Comparison of ENCODE assay signal across 28 cellular contexts in genomic region chr22:42154293-42154692, GRCh38. TPM values are rescaled to one million over a fixed set of nuclear protein-coding genes. Genes with fewer than 3 reads are reported as not detected.
"Had no signal": no experiment of that assay in that cellular context is flagged by ENCODE, and none has a peak within 500 bp of the region (broad histone marks: within the 10 kb centered on the region; RNA-seq: fewer than 3 reads in every experiment).

No MANE protein-coding gene starts in this region.

- H3K27me3 ChIP-seq: heart left ventricle, right atrium auricular region, suprapubic skin, tibial artery had no signal

- H3K9me3 ChIP-seq: heart left ventricle, right atrium auricular region, SK-N-SH, suprapubic skin, tibial artery had no signal

- H3K4me3 Mint-ChIP-seq: activated B cell treated with CpG ODN at 0.5 μM for 24 hours; activated CD4-positive, alpha-beta memory T cell treated with anti-CD3 and anti-CD28 coated beads for 36 hours; activated naive CD4-positive, alpha-beta T cell treated with anti-CD3 and anti-CD28 coated beads for 36 hours; activated T-cell treated with anti-CD3 and anti-CD28 coated beads, Interleukin-2, amount 50 U/mL, for 72 hours; dendritic cell treated with granulocyte-macrophage colony-stimulating factor and Interleukin-4, amounts not matched to agents 40 ng/mL and 50 ng/mL, for 4 days; endodermal cell; immature natural killer cell; stimulated activated naive B cell treated with anti-CD40 and anti-IgM and Interleukin-4, amounts not matched to agents 10 μg/mL and 1 μg/mL and 100 μg/mL, for 72 hours; T-helper 2 cell treated with Interferon-gamma antibody and Interleukin-4, amounts not matched to agents 5 μg/mL and 100 μg/mL, for 36 hours had no signal

- DNase-seq: activated B cell treated with CpG ODN at 0.5 μM for 24 hours; activated CD4-positive, alpha-beta memory T cell treated with anti-CD3 and anti-CD28 coated beads for 36 hours; activated effector memory CD4-positive, alpha-beta T cell treated with Interleukin-2 at 50 U/mL for 16 hours; activated naive CD4-positive, alpha-beta T cell treated with anti-CD3 and anti-CD28 coated beads for 36 hours; activated T-cell treated with anti-CD3 and anti-CD28 coated beads, Interleukin-2, amount 50 U/mL, for 72 hours; amygdala; caudate nucleus; endodermal cell; foreskin fibroblast; heart left ventricle; hypothalamus; immature natural killer cell; midbrain; naive thymus-derived CD4-positive, alpha-beta T cell; nucleus accumbens; SK-N-SH; stimulated activated CD4-positive, alpha-beta T cell treated with anti-CD3 and anti-CD28 coated beads, Interleukin-1b, Interleukin-23, amount 100 ng/mL, for 48 hours; stimulated activated CD4-positive, alpha-beta T cell treated with anti-CD3 and anti-CD28 coated beads, Interleukin-4, amount 100 ng/mL, for 4 hours; stimulated activated CD8-positive, alpha-beta memory T cell treated with anti-CD3 and anti-CD28 coated beads, Interleukin-4, amount 100 ng/mL, for 48 hours; stimulated activated naive B cell treated with anti-CD40 and anti-IgM and Interleukin-4, amounts not matched to agents 10 μg/mL and 1 μg/mL and 100 μg/mL, for 72 hours; tibial artery had no signal

- H3K27me3 Mint-ChIP-seq: activated B cell treated with CpG ODN at 0.5 μM for 24 hours; activated CD4-positive, alpha-beta memory T cell treated with anti-CD3 and anti-CD28 coated beads for 36 hours; dendritic cell treated with granulocyte-macrophage colony-stimulating factor and Interleukin-4, amounts not matched to agents 40 ng/mL and 50 ng/mL, for 4 days; naive thymus-derived CD4-positive, alpha-beta T cell; stimulated activated naive B cell treated with anti-CD40 and anti-IgM and Interleukin-4, amounts not matched to agents 10 μg/mL and 1 μg/mL and 100 μg/mL, for 72 hours had no signal

- H3K27ac Mint-ChIP-seq: activated B cell treated with CpG ODN at 0.5 μM for 24 hours; activated CD4-positive, alpha-beta memory T cell treated with anti-CD3 and anti-CD28 coated beads for 36 hours; activated naive CD4-positive, alpha-beta T cell treated with anti-CD3 and anti-CD28 coated beads for 36 hours; activated T-cell treated with anti-CD3 and anti-CD28 coated beads, Interleukin-2, amount 50 U/mL, for 72 hours; dendritic cell treated with granulocyte-macrophage colony-stimulating factor and Interleukin-4, amounts not matched to agents 40 ng/mL and 50 ng/mL, for 4 days; endodermal cell; T-helper 2 cell treated with Interferon-gamma antibody and Interleukin-4, amounts not matched to agents 5 μg/mL and 100 μg/mL, for 36 hours had no signal

- H2AFZ ChIP-seq: parathyroid adenoma had no signal

- ATAC-seq: activated T-cell treated with anti-CD3 and anti-CD28 coated beads, Interleukin-2, amount 50 U/mL, for 72 hours; esophagus mucosa; heart left ventricle; naive thymus-derived CD4-positive, alpha-beta T cell; stimulated activated naive B cell treated with anti-CD40 and anti-IgM and Interleukin-4, amounts not matched to agents 10 μg/mL and 1 μg/mL and 100 μg/mL, for 72 hours had no signal

- H3K27ac ChIP-seq: heart left ventricle, parathyroid adenoma, right atrium auricular region, suprapubic skin, tibial artery had no signal

- H3K9me3 Mint-ChIP-seq: activated B cell treated with CpG ODN at 0.5 μM for 24 hours; activated CD4-positive, alpha-beta memory T cell treated with anti-CD3 and anti-CD28 coated beads for 36 hours; activated naive CD4-positive, alpha-beta T cell treated with anti-CD3 and anti-CD28 coated beads for 36 hours; activated T-cell treated with anti-CD3 and anti-CD28 coated beads, Interleukin-2, amount 50 U/mL, for 72 hours; dendritic cell treated with granulocyte-macrophage colony-stimulating factor and Interleukin-4, amounts not matched to agents 40 ng/mL and 50 ng/mL, for 4 days; endodermal cell; immature natural killer cell; naive thymus-derived CD4-positive, alpha-beta T cell; stimulated activated naive B cell treated with anti-CD40 and anti-IgM and Interleukin-4, amounts not matched to agents 10 μg/mL and 1 μg/mL and 100 μg/mL, for 72 hours; T-helper 2 cell treated with Interferon-gamma antibody and Interleukin-4, amounts not matched to agents 5 μg/mL and 100 μg/mL, for 36 hours had no signal

- H3K36me3 ChIP-seq: right atrium auricular region had no signal

- H3K4me3 ChIP-seq: heart left ventricle, right atrium auricular region, smooth muscle cell, suprapubic skin, tibial artery had no signal

- H3K79me2 ChIP-seq: parathyroid adenoma had no signal

- H3K4me1 Mint-ChIP-seq: activated B cell treated with CpG ODN at 0.5 μM for 24 hours, endodermal cell, immature natural killer cell had no signal

- H3K4me2 ChIP-seq: SK-N-SH, smooth muscle cell had no signal

- H3K9ac ChIP-seq: parathyroid adenoma, SK-N-SH had no signal

- H3K4me1 ChIP-seq: parathyroid adenoma, tibial artery had no signal

RNA-seq across cellular contexts. Expression of gene CYP2D6, which starts 23.7 kb away (rescaled TPM):
- total RNA-seq: right atrium auricular region had no signal
- polyA plus RNA-seq: immature natural killer cell had no signal
